Comparison of ENCODE assay signal across 1 cellular context in the genomic region with DNA sequence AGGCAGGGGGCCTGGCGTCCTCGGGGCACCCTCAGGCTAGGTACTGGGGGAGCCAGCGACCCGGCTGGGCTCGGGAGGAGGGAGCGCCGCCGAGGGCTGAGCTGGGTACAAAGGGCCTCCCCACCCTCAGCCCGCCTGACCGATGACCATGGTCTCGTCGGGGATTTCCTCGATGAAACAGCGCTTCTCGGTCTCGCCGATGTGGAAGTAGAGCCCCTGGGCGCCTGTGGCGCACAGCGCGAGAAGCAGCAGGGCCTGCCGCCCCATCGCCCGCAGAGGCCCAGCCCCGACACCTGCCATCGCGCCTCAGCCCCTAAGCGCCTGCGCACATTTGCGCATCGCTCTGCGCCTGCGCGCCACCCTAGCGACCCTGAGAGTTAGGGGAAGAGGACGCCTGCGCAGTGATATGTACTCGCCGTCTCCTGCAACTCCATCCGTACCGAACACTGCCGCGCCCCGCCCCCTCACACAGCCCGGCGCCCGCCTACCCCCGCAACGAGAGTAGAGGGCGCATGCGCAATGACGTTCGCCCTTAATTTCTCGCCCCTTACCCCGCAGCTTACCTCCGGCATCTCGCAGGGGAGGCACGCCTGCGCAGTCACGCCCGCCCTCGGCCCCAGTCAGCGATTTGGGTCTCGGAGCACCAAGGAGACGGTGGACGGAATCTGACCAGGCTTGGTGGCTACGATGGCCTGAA.
TF ChIP-seq lines count a peak whose summit lies in the region.

A gene (minus strand): TSS at position 325 of the 697 bp plus-strand sequence. CDS start 25 bp downstream, at position 300.

TF ChIP-seq in WTC11, 78 proteins besides CTCF, POLR2A, EP300 and RAD21 (continued from another document and continues in another):
- TF ChIP-seq, protein P1, sequence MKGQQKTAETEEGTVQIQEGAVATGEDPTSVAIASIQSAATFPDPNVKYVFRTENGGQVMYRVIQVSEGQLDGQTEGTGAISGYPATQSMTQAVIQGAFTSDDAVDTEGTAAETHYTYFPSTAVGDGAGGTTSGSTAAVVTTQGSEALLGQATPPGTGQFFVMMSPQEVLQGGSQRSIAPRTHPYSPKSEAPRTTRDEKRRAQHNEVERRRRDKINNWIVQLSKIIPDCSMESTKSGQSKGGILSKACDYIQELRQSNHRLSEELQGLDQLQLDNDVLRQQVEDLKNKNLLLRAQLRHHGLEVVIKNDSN (CRISPR knock-in tag; IDR thresholded peaks at IDR 0.05) = peak; percentile 27; the same call in 1 of the 2 replicates
- TF ChIP-seq, protein P2, sequence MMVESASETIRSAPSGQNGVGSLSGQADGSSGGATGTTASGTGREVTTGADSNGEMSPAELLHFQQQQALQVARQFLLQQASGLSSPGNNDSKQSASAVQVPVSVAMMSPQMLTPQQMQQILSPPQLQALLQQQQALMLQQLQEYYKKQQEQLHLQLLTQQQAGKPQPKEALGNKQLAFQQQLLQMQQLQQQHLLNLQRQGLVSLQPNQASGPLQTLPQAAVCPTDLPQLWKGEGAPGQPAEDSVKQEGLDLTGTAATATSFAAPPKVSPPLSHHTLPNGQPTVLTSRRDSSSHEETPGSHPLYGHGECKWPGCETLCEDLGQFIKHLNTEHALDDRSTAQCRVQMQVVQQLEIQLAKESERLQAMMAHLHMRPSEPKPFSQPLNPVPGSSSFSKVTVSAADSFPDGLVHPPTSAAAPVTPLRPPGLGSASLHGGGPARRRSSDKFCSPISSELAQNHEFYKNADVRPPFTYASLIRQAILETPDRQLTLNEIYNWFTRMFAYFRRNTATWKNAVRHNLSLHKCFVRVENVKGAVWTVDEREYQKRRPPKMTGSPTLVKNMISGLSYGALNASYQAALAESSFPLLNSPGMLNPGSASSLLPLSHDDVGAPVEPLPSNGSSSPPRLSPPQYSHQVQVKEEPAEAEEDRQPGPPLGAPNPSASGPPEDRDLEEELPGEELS (CRISPR knock-in tag; IDR thresholded peaks at IDR 0.05) = no peak
- TF ChIP-seq, protein P3, sequence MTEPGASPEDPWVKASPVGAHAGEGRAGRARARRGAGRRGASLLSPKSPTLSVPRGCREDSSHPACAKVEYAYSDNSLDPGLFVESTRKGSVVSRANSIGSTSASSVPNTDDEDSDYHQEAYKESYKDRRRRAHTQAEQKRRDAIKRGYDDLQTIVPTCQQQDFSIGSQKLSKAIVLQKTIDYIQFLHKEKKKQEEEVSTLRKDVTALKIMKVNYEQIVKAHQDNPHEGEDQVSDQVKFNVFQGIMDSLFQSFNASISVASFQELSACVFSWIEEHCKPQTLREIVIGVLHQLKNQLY (CRISPR knock-in tag; IDR thresholded peaks at IDR 0.05) = no peak
- TF ChIP-seq CREB1 (CRISPR knock-in tag; IDR thresholded peaks at IDR 0.05) = peak; percentile 69; the same call in 1 of the 2 replicates
- no peak for TF ChIP-seq ZNF396 (CRISPR knock-in tag; IDR thresholded peaks at IDR 0.05; ENCODE audit: borderline replicate concordance)
- TF ChIP-seq ZNF416 (CRISPR knock-in tag; IDR thresholded peaks at IDR 0.05) = no peak
- TF ChIP-seq GTF2I (CRISPR knock-in tag; conservative IDR thresholded peaks at IDR 0.05) = no peak
- TF ChIP-seq, protein P4, sequence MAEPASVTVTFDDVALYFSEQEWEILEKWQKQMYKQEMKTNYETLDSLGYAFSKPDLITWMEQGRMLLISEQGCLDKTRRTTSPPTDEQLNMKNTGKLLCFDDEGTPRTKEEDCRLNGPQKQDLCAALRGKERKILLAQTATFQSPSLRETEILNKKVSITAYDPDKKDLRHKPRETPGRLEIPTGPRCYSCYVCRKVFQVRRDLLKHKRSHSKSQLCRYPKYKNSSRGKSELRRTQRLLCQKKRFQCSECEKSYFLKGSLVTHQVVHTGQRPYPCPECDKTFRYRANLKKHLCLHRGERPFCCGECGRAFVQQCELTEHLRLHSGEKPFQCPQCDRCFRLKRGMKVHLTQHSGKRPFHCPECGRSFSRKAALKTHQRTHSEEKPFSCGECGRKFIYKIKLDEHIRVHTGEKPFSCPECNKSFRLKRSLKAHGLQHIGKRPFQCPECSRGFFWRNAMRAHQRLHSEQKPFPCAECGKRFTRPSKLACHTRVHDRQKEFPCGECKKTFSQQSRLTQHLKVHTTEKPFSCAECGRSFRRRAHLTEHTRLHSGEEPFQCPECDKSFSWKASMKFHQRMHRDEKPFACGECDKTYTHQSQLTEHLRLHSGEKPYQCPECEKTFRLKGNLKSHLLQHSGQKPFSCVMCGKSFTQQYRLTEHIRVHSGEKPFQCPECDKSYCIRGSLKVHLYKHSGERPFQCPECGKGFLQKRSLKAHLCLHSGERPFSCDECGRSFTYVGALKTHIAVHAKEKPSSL (CRISPR knock-in tag; conservative IDR thresholded peaks at IDR 0.05) = no peak
- TF ChIP-seq, protein P5, sequence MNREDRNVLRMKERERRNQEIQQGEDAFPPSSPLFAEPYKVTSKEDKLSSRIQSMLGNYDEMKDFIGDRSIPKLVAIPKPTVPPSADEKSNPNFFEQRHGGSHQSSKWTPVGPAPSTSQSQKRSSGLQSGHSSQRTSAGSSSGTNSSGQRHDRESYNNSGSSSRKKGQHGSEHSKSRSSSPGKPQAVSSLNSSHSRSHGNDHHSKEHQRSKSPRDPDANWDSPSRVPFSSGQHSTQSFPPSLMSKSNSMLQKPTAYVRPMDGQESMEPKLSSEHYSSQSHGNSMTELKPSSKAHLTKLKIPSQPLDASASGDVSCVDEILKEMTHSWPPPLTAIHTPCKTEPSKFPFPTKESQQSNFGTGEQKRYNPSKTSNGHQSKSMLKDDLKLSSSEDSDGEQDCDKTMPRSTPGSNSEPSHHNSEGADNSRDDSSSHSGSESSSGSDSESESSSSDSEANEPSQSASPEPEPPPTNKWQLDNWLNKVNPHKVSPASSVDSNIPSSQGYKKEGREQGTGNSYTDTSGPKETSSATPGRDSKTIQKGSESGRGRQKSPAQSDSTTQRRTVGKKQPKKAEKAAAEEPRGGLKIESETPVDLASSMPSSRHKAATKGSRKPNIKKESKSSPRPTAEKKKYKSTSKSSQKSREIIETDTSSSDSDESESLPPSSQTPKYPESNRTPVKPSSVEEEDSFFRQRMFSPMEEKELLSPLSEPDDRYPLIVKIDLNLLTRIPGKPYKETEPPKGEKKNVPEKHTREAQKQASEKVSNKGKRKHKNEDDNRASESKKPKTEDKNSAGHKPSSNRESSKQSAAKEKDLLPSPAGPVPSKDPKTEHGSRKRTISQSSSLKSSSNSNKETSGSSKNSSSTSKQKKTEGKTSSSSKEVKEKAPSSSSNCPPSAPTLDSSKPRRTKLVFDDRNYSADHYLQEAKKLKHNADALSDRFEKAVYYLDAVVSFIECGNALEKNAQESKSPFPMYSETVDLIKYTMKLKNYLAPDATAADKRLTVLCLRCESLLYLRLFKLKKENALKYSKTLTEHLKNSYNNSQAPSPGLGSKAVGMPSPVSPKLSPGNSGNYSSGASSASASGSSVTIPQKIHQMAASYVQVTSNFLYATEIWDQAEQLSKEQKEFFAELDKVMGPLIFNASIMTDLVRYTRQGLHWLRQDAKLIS (CRISPR knock-in tag; IDR thresholded peaks at IDR 0.05; ENCODE audit: borderline replicate concordance) = 0 out of 2 replicates have a peak, but pooled peaks have one; percentile 34
- TF ChIP-seq, protein P6, sequence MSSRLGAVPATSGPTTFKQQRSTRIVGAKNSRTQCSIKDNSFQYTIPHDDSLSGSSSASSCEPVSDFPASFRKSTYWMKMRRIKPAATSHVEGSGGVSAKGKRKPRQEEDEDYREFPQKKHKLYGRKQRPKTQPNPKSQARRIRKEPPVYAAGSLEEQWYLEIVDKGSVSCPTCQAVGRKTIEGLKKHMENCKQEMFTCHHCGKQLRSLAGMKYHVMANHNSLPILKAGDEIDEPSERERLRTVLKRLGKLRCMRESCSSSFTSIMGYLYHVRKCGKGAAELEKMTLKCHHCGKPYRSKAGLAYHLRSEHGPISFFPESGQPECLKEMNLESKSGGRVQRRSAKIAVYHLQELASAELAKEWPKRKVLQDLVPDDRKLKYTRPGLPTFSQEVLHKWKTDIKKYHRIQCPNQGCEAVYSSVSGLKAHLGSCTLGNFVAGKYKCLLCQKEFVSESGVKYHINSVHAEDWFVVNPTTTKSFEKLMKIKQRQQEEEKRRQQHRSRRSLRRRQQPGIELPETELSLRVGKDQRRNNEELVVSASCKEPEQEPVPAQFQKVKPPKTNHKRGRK (CRISPR knock-in tag; IDR thresholded peaks at IDR 0.05; ENCODE audit: borderline replicate concordance) = no peak
- TF ChIP-seq, protein P7, sequence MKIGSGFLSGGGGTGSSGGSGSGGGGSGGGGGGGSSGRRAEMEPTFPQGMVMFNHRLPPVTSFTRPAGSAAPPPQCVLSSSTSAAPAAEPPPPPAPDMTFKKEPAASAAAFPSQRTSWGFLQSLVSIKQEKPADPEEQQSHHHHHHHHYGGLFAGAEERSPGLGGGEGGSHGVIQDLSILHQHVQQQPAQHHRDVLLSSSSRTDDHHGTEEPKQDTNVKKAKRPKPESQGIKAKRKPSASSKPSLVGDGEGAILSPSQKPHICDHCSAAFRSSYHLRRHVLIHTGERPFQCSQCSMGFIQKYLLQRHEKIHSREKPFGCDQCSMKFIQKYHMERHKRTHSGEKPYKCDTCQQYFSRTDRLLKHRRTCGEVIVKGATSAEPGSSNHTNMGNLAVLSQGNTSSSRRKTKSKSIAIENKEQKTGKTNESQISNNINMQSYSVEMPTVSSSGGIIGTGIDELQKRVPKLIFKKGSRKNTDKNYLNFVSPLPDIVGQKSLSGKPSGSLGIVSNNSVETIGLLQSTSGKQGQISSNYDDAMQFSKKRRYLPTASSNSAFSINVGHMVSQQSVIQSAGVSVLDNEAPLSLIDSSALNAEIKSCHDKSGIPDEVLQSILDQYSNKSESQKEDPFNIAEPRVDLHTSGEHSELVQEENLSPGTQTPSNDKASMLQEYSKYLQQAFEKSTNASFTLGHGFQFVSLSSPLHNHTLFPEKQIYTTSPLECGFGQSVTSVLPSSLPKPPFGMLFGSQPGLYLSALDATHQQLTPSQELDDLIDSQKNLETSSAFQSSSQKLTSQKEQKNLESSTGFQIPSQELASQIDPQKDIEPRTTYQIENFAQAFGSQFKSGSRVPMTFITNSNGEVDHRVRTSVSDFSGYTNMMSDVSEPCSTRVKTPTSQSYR (CRISPR knock-in tag; IDR thresholded peaks at IDR 0.05) = 0 out of 2 replicates have a peak, but pooled peaks have one; percentile 32
- peak; percentile 86; the same call in 1 of the 2 replicates for TF ChIP-seq TP53 (CRISPR knock-in tag; IDR thresholded peaks at IDR 0.05)
- no peak for TF ChIP-seq EMX1 (CRISPR knock-in tag; IDR thresholded peaks at IDR 0.05)
- peak; percentile 28; the same call in 1 of the 2 replicates for TF ChIP-seq CREM (CRISPR knock-in tag; IDR thresholded peaks at IDR 0.05)
- TF ChIP-seq, protein P8, sequence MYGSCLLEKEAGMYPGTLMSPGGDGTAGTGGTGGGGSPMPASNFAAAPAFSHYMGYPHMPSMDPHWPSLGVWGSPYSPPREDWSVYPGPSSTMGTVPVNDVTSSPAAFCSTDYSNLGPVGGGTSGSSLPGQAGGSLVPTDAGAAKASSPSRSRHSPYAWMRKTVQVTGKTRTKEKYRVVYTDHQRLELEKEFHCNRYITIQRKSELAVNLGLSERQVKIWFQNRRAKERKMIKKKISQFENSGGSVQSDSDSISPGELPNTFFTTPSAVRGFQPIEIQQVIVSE (CRISPR knock-in tag; IDR thresholded peaks at IDR 0.05; ENCODE audit: borderline replicate concordance) = no peak
- 0 out of 2 replicates have a peak, but pooled peaks have one; percentile 80 for TF ChIP-seq CBFB (CRISPR knock-in tag; IDR thresholded peaks at IDR 0.05; ENCODE audit: low read depth)
- TF ChIP-seq KAT7 (CRISPR knock-in tag; IDR thresholded peaks at IDR 0.05; ENCODE audit: borderline replicate concordance) = no peak
- TF ChIP-seq PRRX2 (CRISPR knock-in tag; IDR thresholded peaks at IDR 0.05) = no peak
- TF ChIP-seq ZNF671 (CRISPR knock-in tag; IDR thresholded peaks at IDR 0.05) = no peak
- TF ChIP-seq, protein P9, sequence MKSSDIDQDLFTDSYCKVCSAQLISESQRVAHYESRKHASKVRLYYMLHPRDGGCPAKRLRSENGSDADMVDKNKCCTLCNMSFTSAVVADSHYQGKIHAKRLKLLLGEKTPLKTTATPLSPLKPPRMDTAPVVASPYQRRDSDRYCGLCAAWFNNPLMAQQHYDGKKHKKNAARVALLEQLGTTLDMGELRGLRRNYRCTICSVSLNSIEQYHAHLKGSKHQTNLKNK (CRISPR knock-in tag; IDR thresholded peaks at IDR 0.05) = no peak
- TF ChIP-seq NR3C1 (CRISPR knock-in tag; conservative IDR thresholded peaks at IDR 0.05; ENCODE audit: low read depth) = no peak
- no peak for TF ChIP-seq GRHL2 (CRISPR knock-in tag; IDR thresholded peaks at IDR 0.05; ENCODE audit: insufficient replicate concordance, severe bottlenecking)
- TF ChIP-seq ZNF219 (CRISPR knock-in tag; IDR thresholded peaks at IDR 0.05; ENCODE audit: borderline replicate concordance) = no peak
- TF ChIP-seq, protein P10, sequence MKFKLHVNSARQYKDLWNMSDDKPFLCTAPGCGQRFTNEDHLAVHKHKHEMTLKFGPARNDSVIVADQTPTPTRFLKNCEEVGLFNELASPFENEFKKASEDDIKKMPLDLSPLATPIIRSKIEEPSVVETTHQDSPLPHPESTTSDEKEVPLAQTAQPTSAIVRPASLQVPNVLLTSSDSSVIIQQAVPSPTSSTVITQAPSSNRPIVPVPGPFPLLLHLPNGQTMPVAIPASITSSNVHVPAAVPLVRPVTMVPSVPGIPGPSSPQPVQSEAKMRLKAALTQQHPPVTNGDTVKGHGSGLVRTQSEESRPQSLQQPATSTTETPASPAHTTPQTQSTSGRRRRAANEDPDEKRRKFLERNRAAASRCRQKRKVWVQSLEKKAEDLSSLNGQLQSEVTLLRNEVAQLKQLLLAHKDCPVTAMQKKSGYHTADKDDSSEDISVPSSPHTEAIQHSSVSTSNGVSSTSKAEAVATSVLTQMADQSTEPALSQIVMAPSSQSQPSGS (CRISPR knock-in tag; IDR thresholded peaks at IDR 0.05; ENCODE audit: borderline replicate concordance, low read depth) = no peak
- no peak for TF ChIP-seq SMAD4 (CRISPR knock-in tag; IDR thresholded peaks at IDR 0.05)
- TF ChIP-seq, protein P11, sequence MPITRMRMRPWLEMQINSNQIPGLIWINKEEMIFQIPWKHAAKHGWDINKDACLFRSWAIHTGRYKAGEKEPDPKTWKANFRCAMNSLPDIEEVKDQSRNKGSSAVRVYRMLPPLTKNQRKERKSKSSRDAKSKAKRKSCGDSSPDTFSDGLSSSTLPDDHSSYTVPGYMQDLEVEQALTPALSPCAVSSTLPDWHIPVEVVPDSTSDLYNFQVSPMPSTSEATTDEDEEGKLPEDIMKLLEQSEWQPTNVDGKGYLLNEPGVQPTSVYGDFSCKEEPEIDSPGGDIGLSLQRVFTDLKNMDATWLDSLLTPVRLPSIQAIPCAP (CRISPR knock-in tag; IDR thresholded peaks at IDR 0.05) = no peak
- no peak for TF ChIP-seq MXD4 (CRISPR knock-in tag; IDR thresholded peaks at IDR 0.05; ENCODE audit: borderline replicate concordance)
- TF ChIP-seq ZNF138 (CRISPR knock-in tag; conservative IDR thresholded peaks at IDR 0.05) = peak; percentile 94; the same call in 1 of the 2 replicates
- no peak; the same call in 1 of the 2 replicates for TF ChIP-seq ZNF263 (CRISPR knock-in tag; IDR thresholded peaks at IDR 0.05; ENCODE audit: low read depth)
- no peak for TF ChIP-seq ZNF317 (CRISPR knock-in tag; IDR thresholded peaks at IDR 0.05; ENCODE audit: borderline replicate concordance, low read depth)
- no peak for TF ChIP-seq OVOL2 (CRISPR knock-in tag; IDR thresholded peaks at IDR 0.05; ENCODE audit: borderline replicate concordance)
